In genomic region chr2:36951574-36951973, GRCh38 we compare ENCODE assay signal across 14 cellular contexts. TPM values are rescaled to one million over a fixed set of nuclear protein-coding genes. Genes with fewer than 3 reads are reported as not detected.
DNase-seq lines count a peak whose midpoint lies in the region; ATAC-seq, FAIRE-seq and TF ChIP-seq lines count a peak whose summit lies in the region.
"Had no signal": no experiment of that assay in that cellular context is flagged by ENCODE, and none has a peak within 500 bp of the region (broad histone marks: within the 10 kb centered on the region; RNA-seq: fewer than 3 reads in every experiment).

No MANE protein-coding gene starts in this region.

- H3K27ac ChIP-seq in foreskin keratinocyte, result peak overlapping the region; percentile 12
- H3K27ac ChIP-seq in small intestine (ENCODE audit: low read depth in 1 of 2, low read length in 1 of 2), result no peak overlapping the region
- no peak overlapping the region for H3K27ac ChIP-seq in CD4-positive, alpha-beta memory T cell (ENCODE audit: low read depth, low read length)
- H3K27ac ChIP-seq: colonic mucosa, vagina had no signal

- intact Hi-C loops in activated CD4-positive, alpha-beta T cell treated with anti-CD3 and anti-CD28 coated beads for 36 hours (cut with DNase I, micrococcal nuclease), result no loop called here
- intact Hi-C loops in CD4-positive, alpha-beta memory T cell (cut with micrococcal nuclease), result no loop called here

- H3K4me3 ChIP-seq in small intestine (ENCODE audit: low read depth in 1 of 2, low read length in 2 of 2), result no peak overlapping the region
- no peak overlapping the region for H3K4me3 ChIP-seq in CD4-positive, alpha-beta memory T cell (ENCODE audit: low read length in 2 of 2)
- H3K4me3 ChIP-seq: colonic mucosa, pancreas, vagina had no signal

- peaks cover 36% of the 10 kb centered on the region for H3K4me1 Mint-ChIP-seq in activated CD4-positive, alpha-beta T cell treated with anti-CD3 and anti-CD28 coated beads for 36 hours
- peaks cover 27% of the 10 kb centered on the region for H3K4me1 Mint-ChIP-seq in activated T-helper 17 cell treated with anti-CD3 and anti-CD28 coated beads, Interleukin-2, amount 50 U/mL, for 72 hours
- peaks cover 27 to 66% (median 46%) of the 10 kb centered on the region in 4 donors for H3K4me1 Mint-ChIP-seq in CD4-positive, alpha-beta memory T cell
- peaks cover 29 to 50% of the 10 kb centered on the region in 2 donors for H3K4me1 Mint-ChIP-seq in effector memory CD8-positive, alpha-beta T cell (ENCODE audit: low read depth in 2 of 2)
- H3K4me1 Mint-ChIP-seq in naive thymus-derived CD8-positive, alpha-beta T cell, result peaks cover 22 to 58% (median 44%) of the 10 kb centered on the region in 4 donors

- H3K27me3 Mint-ChIP-seq in activated CD4-positive, alpha-beta T cell treated with anti-CD3 and anti-CD28 coated beads for 36 hours, result no peaks in the 10 kb centered on the region
- no peaks in the 10 kb centered on the region for H3K27me3 Mint-ChIP-seq in activated T-helper 17 cell treated with anti-CD3 and anti-CD28 coated beads, Interleukin-2, amount 50 U/mL, for 72 hours
- no peaks in the 10 kb centered on the region for H3K27me3 Mint-ChIP-seq in CD4-positive, alpha-beta memory T cell
- H3K27me3 Mint-ChIP-seq in effector memory CD8-positive, alpha-beta T cell, result no peaks in the 10 kb centered on the region
- no peaks in the 10 kb centered on the region for H3K27me3 Mint-ChIP-seq in naive thymus-derived CD8-positive, alpha-beta T cell

- H3K4me1 ChIP-seq in foreskin keratinocyte, result peaks cover 23% of the 10 kb centered on the region
- H3K4me1 ChIP-seq in small intestine (ENCODE audit: control insufficient read depth in 2 of 2, insufficient read depth in 1 of 2, low read depth in 1 of 2, low read length in 1 of 2), result no peaks in the 10 kb centered on the region
- H3K4me1 ChIP-seq in CD4-positive, alpha-beta memory T cell (ENCODE audit: insufficient read depth, low read length), result peaks cover 13% of the 10 kb centered on the region
- H3K4me1 ChIP-seq: colonic mucosa had no signal

- TF ChIP-seq CTCF in foreskin keratinocyte (conservative IDR thresholded peaks at IDR 0.05), result no peak

- H3K36me3 Mint-ChIP-seq in activated CD4-positive, alpha-beta T cell treated with anti-CD3 and anti-CD28 coated beads for 36 hours (ENCODE audit: low read depth), result peaks cover 4% of the 10 kb centered on the region
- peaks cover 15% of the 10 kb centered on the region for H3K36me3 Mint-ChIP-seq in activated T-helper 17 cell treated with anti-CD3 and anti-CD28 coated beads, Interleukin-2, amount 50 U/mL, for 72 hours (ENCODE audit: low read depth)
- H3K36me3 Mint-ChIP-seq in CD4-positive, alpha-beta memory T cell, result peaks cover 7 to 8% of the 10 kb centered on the region in 2 donors
- H3K36me3 Mint-ChIP-seq in effector memory CD8-positive, alpha-beta T cell (ENCODE audit: insufficient read depth), result peaks cover 13% of the 10 kb centered on the region
- H3K36me3 Mint-ChIP-seq in naive thymus-derived CD8-positive, alpha-beta T cell, result peaks cover 0 to 16% (median 6%) of the 10 kb centered on the region in 3 donors

- no peaks in the 10 kb centered on the region for H3K9me3 ChIP-seq in small intestine (ENCODE audit: control insufficient read depth, low read depth)
- H3K9me3 ChIP-seq in CD4-positive, alpha-beta memory T cell (ENCODE audit: control insufficient read depth in 1 of 2, low read length in 2 of 2), result no peaks in the 10 kb centered on the region
- H3K9me3 ChIP-seq: colonic mucosa, pancreas, vagina had no signal

- H3K36me3 ChIP-seq in small intestine (ENCODE audit: control insufficient read depth in 2 of 2, insufficient read depth in 2 of 2, low read length in 2 of 2), result no peaks in the 10 kb centered on the region
- H3K36me3 ChIP-seq in CD4-positive, alpha-beta memory T cell (ENCODE audit: insufficient read depth, low read length), result no peaks in the 10 kb centered on the region
- H3K36me3 ChIP-seq: colonic mucosa, pancreas, vagina had no signal

- peak; percentile 33 for ATAC-seq in activated CD4-positive, alpha-beta T cell treated with anti-CD3 and anti-CD28 coated beads for 36 hours
- ATAC-seq in activated T-helper 17 cell treated with anti-CD3 and anti-CD28 coated beads, Interleukin-2, amount 50 U/mL, for 72 hours (replicated peaks), result peak; percentile 69
- peak; percentile 87 for ATAC-seq in foreskin keratinocyte
- no peak for ATAC-seq in effector memory CD8-positive, alpha-beta T cell (replicated peaks)
- ATAC-seq in naive thymus-derived CD8-positive, alpha-beta T cell, result no peak

- 90 to 92% (median 92%) methylated on average over 7 of the region's 7 CpGs for WGBS in small intestine, 3 donors

- no peaks in the 10 kb centered on the region for H3K27me3 ChIP-seq in foreskin keratinocyte
- no peaks in the 10 kb centered on the region for H3K27me3 ChIP-seq in small intestine (ENCODE audit: control insufficient read depth in 2 of 2, insufficient read depth in 2 of 2, low read length in 2 of 2)
- H3K27me3 ChIP-seq in CD4-positive, alpha-beta memory T cell (ENCODE audit: insufficient read depth, low read length), result no peaks in the 10 kb centered on the region
- H3K27me3 ChIP-seq: colonic mucosa, pancreas, vagina had no signal

- CTCF ChIA-PET in activated CD4-positive, alpha-beta T cell treated with anti-CD3 and anti-CD28 coated beads for 36 hours (lab: Charles Lee), result interaction anchor here (0.5 to 0.6 kb wide), 2 partner anchors 30 to 104 kb away, joined by 3 to 6 read pairs; no protein-coding TSS in a partner anchor
- CTCF ChIA-PET in CD4-positive, alpha-beta memory T cell (lab: Charles Lee; ENCODE audit: partially characterized antibody), result interaction anchor here (2.0 kb wide), 1 partner anchor 11 kb away, joined by 4 read pairs; no protein-coding TSS in a partner anchor

- no peak overlapping the region for H3K4me3 Mint-ChIP-seq in activated CD4-positive, alpha-beta T cell treated with anti-CD3 and anti-CD28 coated beads for 36 hours
- no peak overlapping the region for H3K4me3 Mint-ChIP-seq in activated T-helper 17 cell treated with anti-CD3 and anti-CD28 coated beads, Interleukin-2, amount 50 U/mL, for 72 hours
- H3K4me3 Mint-ChIP-seq in CD4-positive, alpha-beta memory T cell, result no peak overlapping the region
- no peak overlapping the region for H3K4me3 Mint-ChIP-seq in effector memory CD8-positive, alpha-beta T cell
- no peak overlapping the region for H3K4me3 Mint-ChIP-seq in naive thymus-derived CD8-positive, alpha-beta T cell

- no peak for DNase-seq in activated CD4-positive, alpha-beta T cell treated with anti-CD3 and anti-CD28 coated beads for 36 hours
- DNase-seq in activated CD4-positive, alpha-beta T cell treated with anti-CD3 and anti-CD28 coated beads for 48 hours, result no peak
- DNase-seq in foreskin keratinocyte (peak; percentile 51 to 78), small intestine (peak; percentile 23)
- no peak for DNase-seq in CD4-positive, alpha-beta memory T cell
- DNase-seq in effector memory CD8-positive, alpha-beta T cell, result no peak
- no peak for DNase-seq in naive thymus-derived CD8-positive, alpha-beta T cell
- DNase-seq: activated T-cell treated with anti-CD3 and anti-CD28 coated beads for 4 hours, colonic mucosa, GF-D8, NCI-H446 treated with DMSO at 0.1 percent for 48 hours, pancreas had no signal

- FAIRE-seq in small intestine (lab: Jason Lieb, UNC), result no peak
- FAIRE-seq: pancreas had no signal

- no peak overlapping the region for H3K27ac Mint-ChIP-seq in activated CD4-positive, alpha-beta T cell treated with anti-CD3 and anti-CD28 coated beads for 36 hours
- H3K27ac Mint-ChIP-seq in activated T-helper 17 cell treated with anti-CD3 and anti-CD28 coated beads, Interleukin-2, amount 50 U/mL, for 72 hours, result no peak overlapping the region
- peak overlapping the region in 1 of 7 donors; percentile 2 for H3K27ac Mint-ChIP-seq in CD4-positive, alpha-beta memory T cell
- peak overlapping the region in 1 of 2 donors; percentile 35 for H3K27ac Mint-ChIP-seq in effector memory CD8-positive, alpha-beta T cell
- peak overlapping the region in 1 of 10 donors; percentile 29 for H3K27ac Mint-ChIP-seq in naive thymus-derived CD8-positive, alpha-beta T cell

- POLR2A ChIA-PET in activated CD4-positive, alpha-beta T cell treated with anti-CD3 and anti-CD28 coated beads for 36 hours (lab: Charles Lee), result no interaction called here
- POLR2A ChIA-PET in CD4-positive, alpha-beta memory T cell (lab: Charles Lee; ENCODE audit: partially characterized antibody), result interaction anchor here (1.6 kb wide), 1 partner anchor 15 kb away, joined by 4 read pairs; the partner anchor contains the start of gene STRN
- POLR2A ChIA-PET in naive thymus-derived CD8-positive, alpha-beta T cell (lab: Charles Lee), result no interaction called here

- H3K9me3 Mint-ChIP-seq in activated CD4-positive, alpha-beta T cell treated with anti-CD3 and anti-CD28 coated beads for 36 hours (ENCODE audit: low read depth), result no peaks in the 10 kb centered on the region
- no peaks in the 10 kb centered on the region for H3K9me3 Mint-ChIP-seq in activated T-helper 17 cell treated with anti-CD3 and anti-CD28 coated beads, Interleukin-2, amount 50 U/mL, for 72 hours
- H3K9me3 Mint-ChIP-seq in CD4-positive, alpha-beta memory T cell, result no peaks in the 10 kb centered on the region
- H3K9me3 Mint-ChIP-seq in effector memory CD8-positive, alpha-beta T cell, result no peaks in the 10 kb centered on the region
- no peaks in the 10 kb centered on the region for H3K9me3 Mint-ChIP-seq in naive thymus-derived CD8-positive, alpha-beta T cell

RNA-seq across cellular contexts. Expression of gene STRN, which starts 14.8 kb away (rescaled TPM):
- total RNA-seq in activated CD4-positive, alpha-beta T cell treated with anti-CD3 and anti-CD28 coated beads for 36 hours, result 10 to 100 TPM; 27.7 to 32.0 TPM
- 10 to 100 TPM; 25.5 to 29.6 TPM for total RNA-seq in activated T-helper 17 cell treated with anti-CD3 and anti-CD28 coated beads, Interleukin-2, amount 50 U/mL, for 72 hours
- total RNA-seq in foreskin keratinocyte, result 22.7 and 24.3 TPM in 2 replicates
- polyA plus RNA-seq in foreskin keratinocyte, result 3.1 and 3.9 TPM in 2 replicates
- polyA plus RNA-seq in small intestine, result 1 to 10 TPM; 4.9 to 6.7 (median 6.7) TPM
- total RNA-seq in CD4-positive, alpha-beta memory T cell, result 10 to 100 TPM; 29.0 to 33.4 TPM
- 10 to 100 TPM in 1 of 2 donors, 1 to 10 TPM in 1; 6.7 to 10.2 TPM for polyA plus RNA-seq in CD4-positive, alpha-beta memory T cell
- total RNA-seq in naive thymus-derived CD8-positive, alpha-beta T cell, result 10 to 100 TPM; 33.4 to 34.9 TPM
- 10 to 100 TPM in 1 of 3 donors, 1 to 10 TPM in 2; 6.8 to 10.8 (median 7.8) TPM for polyA plus RNA-seq in naive thymus-derived CD8-positive, alpha-beta T cell

Comparison
In these comparisons a context has a peak if more than half of its experiments do, and no peak if none do; other contexts are left out.
1. ATAC-seq: peak in activated CD4-positive, alpha-beta T cell treated with anti-CD3 and anti-CD28 coated beads for 36 hours (single experiment), activated T-helper 17 cell treated with anti-CD3 and anti-CD28 coated beads, Interleukin-2, amount 50 U/mL, for 72 hours (single experiment) and foreskin keratinocyte (single experiment); none in effector memory CD8-positive, alpha-beta T cell (single experiment) and naive thymus-derived CD8-positive, alpha-beta T cell (0 of 2).
2. DNase-seq: peak in foreskin keratinocyte (2 of 2) and small intestine (single experiment); none in activated CD4-positive, alpha-beta T cell treated with anti-CD3 and anti-CD28 coated beads for 36 hours (single experiment), activated CD4-positive, alpha-beta T cell treated with anti-CD3 and anti-CD28 coated beads for 48 hours (single experiment), CD4-positive, alpha-beta memory T cell (0 of 5), effector memory CD8-positive, alpha-beta T cell (0 of 3) and naive thymus-derived CD8-positive, alpha-beta T cell (0 of 10).